In the genomic region with DNA sequence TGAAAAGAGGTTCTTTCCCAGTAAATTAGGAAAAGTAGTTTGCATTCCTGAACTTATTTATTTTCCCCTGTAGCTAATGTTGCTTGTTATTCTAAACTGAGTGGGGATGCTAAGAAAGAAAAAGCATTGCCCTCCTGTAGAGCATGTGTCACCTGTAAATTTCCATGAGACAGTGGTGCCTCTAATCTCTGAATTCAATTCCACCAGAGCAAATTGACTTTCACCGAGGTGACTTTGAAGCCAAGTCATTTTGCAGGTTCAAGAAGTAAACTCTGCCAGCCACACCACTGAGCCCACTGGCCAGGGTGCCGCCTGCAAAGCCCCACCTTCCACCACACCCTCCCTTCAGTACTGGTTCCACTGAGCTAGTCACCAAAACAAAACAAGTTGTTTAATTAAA, we compare ENCODE assay signal across 22 cellular contexts.
DNase-seq lines count a peak whose midpoint lies in the region; ATAC-seq and TF ChIP-seq lines count a peak whose summit lies in the region.
"Had no signal": no experiment of that assay in that cellular context is flagged by ENCODE, and none has a peak within 500 bp of the region (broad histone marks: within the 10 kb centered on the region; RNA-seq: fewer than 3 reads in every experiment).

No MANE protein-coding gene starts in this region.

- H3K4me1 Mint-ChIP-seq in endodermal cell = peaks cover 51% of the 10 kb centered on the region

- TF ChIP-seq EP300 in suprapubic skin (IDR thresholded peaks at IDR 0.05) = no peak

- 2% methylated on average over 2 of the region's 2 CpGs for WGBS in HUES64
- 0 to 14% methylated on average over 1 to 2 of the region's 2 CpGs for WGBS in endodermal cell (ENCODE audit: insufficient coverage in 1 of 2, insufficient read length in 1 of 2), 2 experiments
- 51% methylated on average over 2 of the region's 2 CpGs for WGBS in suprapubic skin

- H3K36me3 ChIP-seq in HUES64 (ENCODE audit: insufficient read depth, low read length) (no peaks in the 10 kb centered on the region), endodermal cell (ENCODE audit: control insufficient read depth, insufficient read depth, low read length) (no peaks in the 10 kb centered on the region), suprapubic skin (no peaks in the 10 kb centered on the region)
- H3K36me3 ChIP-seq: BLaER1, upper lobe of left lung had no signal

- H3K27me3 Mint-ChIP-seq in endodermal cell (ENCODE audit: insufficient read depth) = peaks cover 32% of the 10 kb centered on the region

- H3K9me3 ChIP-seq in HUES64 (ENCODE audit: insufficient read depth, low read depth, low read length) (no peaks in the 10 kb centered on the region), endodermal cell (ENCODE audit: control insufficient read depth, low read length) (no peaks in the 10 kb centered on the region), suprapubic skin (no peaks in the 10 kb centered on the region)
- H3K9me3 ChIP-seq: BLaER1, upper lobe of left lung had no signal

- ATAC-seq in left colon (peak; percentile 48), HG02884 (IDR thresholded peaks at IDR 0.05; ENCODE audit: unreplicated experiment) (no peak)
- ATAC-seq: left cardiac atrium, natural killer cell had no signal

- H3K9me3 Mint-ChIP-seq in endodermal cell = no peaks in the 10 kb centered on the region
- H3K9me3 Mint-ChIP-seq: activated CD4-positive, alpha-beta memory T cell treated with anti-CD3 and anti-CD28 coated beads for 36 hours; dendritic cell treated with granulocyte-macrophage colony-stimulating factor and Interleukin-4, amounts not matched to agents 40 ng/mL and 50 ng/mL, for 4 days; mesothelial cell of epicardium; natural killer cell had no signal

- DNase-seq in endodermal cell (peak; percentile 84), left colon (peak; percentile 45 to 70), suprapubic skin (ENCODE audit: low spot score in 2 of 2) (no peak), T-helper 9 cell (no peak), SHP77 (lab: John Stamatoyannopoulos, UW) (no peak)
- DNase-seq: activated CD4-positive, alpha-beta memory T cell treated with anti-CD3 and anti-CD28 coated beads for 36 hours; activated CD4-positive, CD25-positive, alpha-beta regulatory T cell treated with anti-CD3 and anti-CD28 coated beads, Interleukin-2, amount 50 U/mL, for 72 hours; activated CD8-positive, alpha-beta memory T cell treated with anti-CD3 and anti-CD28 coated beads, Interleukin-2, amount 50 U/mL, for 4 hours; activated naive CD4-positive, alpha-beta T cell treated with anti-CD3 and anti-CD28 coated beads, Interleukin-2, amount 50 U/mL, for 16 hours; amygdala; left cardiac atrium; natural killer cell; NCI-H1417 treated with DMSO at 0.1 percent for 48 hours; NCI-H2227 treated with DMSO at 0.1 percent for 48 hours; stimulated activated CD4-positive, alpha-beta T cell treated with anti-CD3 and anti-CD28 coated beads, Interleukin-2, amount 100 ng/mL, for 24 hours; T-helper 1 cell had no signal

- TF ChIP-seq CTCF in endodermal cell (conservative IDR thresholded peaks at IDR 0.05) = no peak
- no peak for TF ChIP-seq CTCF in suprapubic skin (IDR thresholded peaks at IDR 0.05)

- H3K4me1 ChIP-seq in HUES64 (ENCODE audit: insufficient read depth, low read length) = peaks cover 27% of the 10 kb centered on the region
- peaks cover 31% of the 10 kb centered on the region for H3K4me1 ChIP-seq in endodermal cell (ENCODE audit: control insufficient read depth, insufficient read depth, low read length)
- H3K4me1 ChIP-seq in suprapubic skin = peaks cover 22% of the 10 kb centered on the region

- H3K9ac ChIP-seq in HUES64 (ENCODE audit: low read depth, low read length) (no peak overlapping the region), endodermal cell (ENCODE audit: extremely low read depth, low read length, poor library complexity, severe bottlenecking) (no peak overlapping the region)
- H3K9ac ChIP-seq: BLaER1 had no signal

- peak overlapping the region; percentile 79 for H3K27ac Mint-ChIP-seq in endodermal cell
- H3K27ac Mint-ChIP-seq: activated CD4-positive, alpha-beta memory T cell treated with anti-CD3 and anti-CD28 coated beads for 36 hours; dendritic cell treated with granulocyte-macrophage colony-stimulating factor and Interleukin-4, amounts not matched to agents 40 ng/mL and 50 ng/mL, for 4 days; mesothelial cell of epicardium; natural killer cell had no signal

- H3K36me3 Mint-ChIP-seq in endodermal cell (ENCODE audit: low read depth) = no peaks in the 10 kb centered on the region
- H3K36me3 Mint-ChIP-seq: activated CD4-positive, alpha-beta memory T cell treated with anti-CD3 and anti-CD28 coated beads for 36 hours; mesothelial cell of epicardium; natural killer cell had no signal

- intact Hi-C loops in left colon (cut with DNase I, micrococcal nuclease) = loop anchor here in 1 of 2 donors (5.0 kb wide), 2 partner anchors 99 to 264 kb away; no protein-coding TSS in a partner anchor

- peak overlapping the region; percentile 24 for H3K4me3 Mint-ChIP-seq in endodermal cell
- H3K4me3 Mint-ChIP-seq: activated CD4-positive, alpha-beta memory T cell treated with anti-CD3 and anti-CD28 coated beads for 36 hours; dendritic cell treated with granulocyte-macrophage colony-stimulating factor and Interleukin-4, amounts not matched to agents 40 ng/mL and 50 ng/mL, for 4 days; mesothelial cell of epicardium; natural killer cell had no signal

- peak overlapping the region; percentile 50; the same call in 1 of the 2 replicates for H3K27ac ChIP-seq in HUES64 (ENCODE audit: low read depth, low read length)
- H3K27ac ChIP-seq in endodermal cell (ENCODE audit: low read depth, low read length) = no peak overlapping the region
- H3K27ac ChIP-seq in suprapubic skin = peak overlapping the region; percentile 27
- H3K27ac ChIP-seq: BLaER1, upper lobe of left lung had no signal

- H3K4me3 ChIP-seq in HUES64 (ENCODE audit: low read length) (peak overlapping the region; percentile 10; the same call in 1 of the 2 replicates), endodermal cell (ENCODE audit: low read length) (no peak overlapping the region), suprapubic skin (no peak overlapping the region)
- H3K4me3 ChIP-seq: BLaER1, upper lobe of left lung had no signal

- H3K27me3 ChIP-seq in HUES64 (ENCODE audit: insufficient read depth, low read length) (peaks cover 36% of the 10 kb centered on the region), endodermal cell (ENCODE audit: control insufficient read depth, insufficient read depth, low read length, poor library complexity, severe bottlenecking) (no peaks in the 10 kb centered on the region), suprapubic skin (no peaks in the 10 kb centered on the region)
- H3K27me3 ChIP-seq: BLaER1, upper lobe of left lung had no signal

- TF ChIP-seq POLR2A in suprapubic skin (IDR thresholded peaks at IDR 0.05) = no peak

Comparison
In these comparisons a context has a peak if more than half of its experiments do, and no peak if none do; other contexts are left out.
1. DNase-seq: peak in endodermal cell (single experiment) and left colon (2 of 2); none in suprapubic skin (0 of 2), T-helper 9 cell (single experiment) and SHP77 (0 of 2).